In genomic region chr4:7952615-7953014, GRCh38 we compare ENCODE assay signal across 8 cellular contexts.
"Had no signal": no experiment of that assay in that cellular context is flagged by ENCODE, and none has a peak within 500 bp of the region (broad histone marks: within the 10 kb centered on the region; RNA-seq: fewer than 3 reads in every experiment).

No MANE protein-coding gene starts in this region.

- H3K4me3 ChIP-seq: GM23338 had no signal

- ATAC-seq: GM23338, HepG2 had no signal

- H3K27ac Mint-ChIP-seq: GM23338, H9, IgD-negative memory B cell had no signal

- H3K4me2 ChIP-seq: GM23338 had no signal

- H3K36me3 Mint-ChIP-seq: IgD-negative memory B cell had no signal

- H2AFZ ChIP-seq: GM23338 had no signal

- DNase-seq: H9, HCEC 1CT had no signal

- H3K4me3 Mint-ChIP-seq: GM23338, H9, IgD-negative memory B cell had no signal

- FAIRE-seq: H1, H54, HepG2 had no signal

- H3K27ac ChIP-seq: HL-60 had no signal
